In the genomic region with DNA sequence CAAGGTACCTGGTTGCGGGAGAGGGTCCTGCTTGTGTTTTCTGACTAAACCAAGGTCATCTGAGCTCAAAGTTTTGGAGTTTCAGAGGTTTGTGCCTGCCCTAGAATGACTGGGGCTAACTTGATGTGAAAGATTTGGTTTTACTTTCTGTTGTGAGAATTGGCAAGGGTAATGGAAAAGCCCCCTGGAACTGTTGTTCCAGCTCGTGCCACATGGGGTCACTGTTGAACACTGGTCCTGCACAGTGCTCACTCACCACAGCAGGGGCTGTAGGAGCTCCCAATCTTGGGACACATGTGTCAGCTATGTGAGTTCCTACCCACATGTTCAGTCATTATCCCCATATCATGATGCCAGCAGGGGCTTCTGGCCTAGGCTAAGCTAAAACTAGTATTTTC, we compare ENCODE assay signal across 8 cellular contexts. TPM values are rescaled to one million over a fixed set of nuclear protein-coding genes. Genes with fewer than 3 reads are reported as not detected.
A peak's percentile ranks its signal among the peaks of the same experiment; 100 is the strongest.
DNase-seq lines count a peak whose midpoint lies in the region; ATAC-seq lines count a peak whose summit lies in the region.

No MANE protein-coding gene starts in this region.

- peaks cover 11% of the 10 kb centered on the region for H3K4me1 Mint-ChIP-seq in T-helper 2 cell treated with Interferon-gamma antibody and Interleukin-4, amounts not matched to agents 5 μg/mL and 100 μg/mL, for 36 hours (ENCODE audit: low read depth)

- peak overlapping the region; percentile 62 for H3K27ac Mint-ChIP-seq in T-helper 2 cell treated with Interferon-gamma antibody and Interleukin-4, amounts not matched to agents 5 μg/mL and 100 μg/mL, for 36 hours

- H3K36me3 Mint-ChIP-seq in T-helper 2 cell treated with Interferon-gamma antibody and Interleukin-4, amounts not matched to agents 5 μg/mL and 100 μg/mL, for 36 hours (ENCODE audit: low read depth): no peaks in the 10 kb centered on the region

- no peaks in the 10 kb centered on the region for H3K9me3 Mint-ChIP-seq in T-helper 2 cell treated with Interferon-gamma antibody and Interleukin-4, amounts not matched to agents 5 μg/mL and 100 μg/mL, for 36 hours

- H3K4me3 Mint-ChIP-seq in T-helper 2 cell treated with Interferon-gamma antibody and Interleukin-4, amounts not matched to agents 5 μg/mL and 100 μg/mL, for 36 hours: peak overlapping the region; percentile 31

- DNase-seq in ELR (ENCODE audit: low read depth) (peak; percentile 41), HPDE6-E6E7 (ENCODE audit: extremely low spot score) (peak; percentile 69), dermis blood vessel endothelial cell (peak; percentile 33), mucosa of gallbladder (ENCODE audit: low spot score) (no peak)
- DNase-seq in T-helper 2 cell treated with Interferon-gamma antibody and Interleukin-4, amounts not matched to agents 5 μg/mL and 100 μg/mL, for 36 hours (ENCODE audit: low spot score): peak; percentile 68
- peak; percentile 5 to 56 for DNase-seq in stimulated activated CD4-positive, alpha-beta T cell treated with anti-CD3 and anti-CD28 coated beads, Interleukin-12 subunit alpha, Interleukin-12 subunit beta, amount 100 ng/mL, for 24 hours (ENCODE audit: low read depth in 2 of 2)

- peaks cover 14% of the 10 kb centered on the region for H3K27me3 Mint-ChIP-seq in T-helper 2 cell treated with Interferon-gamma antibody and Interleukin-4, amounts not matched to agents 5 μg/mL and 100 μg/mL, for 36 hours (ENCODE audit: low read depth)

- no peak for ATAC-seq in HG02981 (IDR thresholded peaks at IDR 0.05; ENCODE audit: unreplicated experiment)
- no peak for ATAC-seq in HG02973 (IDR thresholded peaks at IDR 0.05; ENCODE audit: unreplicated experiment)

RNA-seq across cellular contexts. Expression of gene TGM6, which starts 6.5 kb away (rescaled TPM):
- total RNA-seq in dermis blood vessel endothelial cell (not detected in 2 replicates), mucosa of gallbladder (not detected)
